ENCODE assay signal across 14 cellular contexts in genomic region chr6:99333068-99333467, GRCh38. TPM values are rescaled to one million over a fixed set of nuclear protein-coding genes. Genes with fewer than 3 reads are reported as not detected.
DNase-seq lines count a peak whose midpoint lies in the region; ATAC-seq lines count a peak whose summit lies in the region.
"Had no signal": no experiment of that assay in that cellular context is flagged by ENCODE, and none has a peak within 500 bp of the region (broad histone marks: within the 10 kb centered on the region; RNA-seq: fewer than 3 reads in every experiment).

No MANE protein-coding gene starts in this region.

- H3K4me1 Mint-ChIP-seq in activated T-helper 17 cell treated with anti-CD3 and anti-CD28 coated beads, Interleukin-2, amount 50 U/mL, for 72 hours, result no peaks in the 10 kb centered on the region
- peaks cover 2 to 4% (median 2%) of the 10 kb centered on the region in 3 donors for H3K4me1 Mint-ChIP-seq in T-cell
- H3K4me1 Mint-ChIP-seq: stimulated activated effector memory CD8-positive, alpha-beta T cell treated with anti-CD3 and anti-CD28 coated beads, Interleukin-12 subunit alpha, Interleukin-12 subunit beta, amount 100 ng/mL, for 72 hours had no signal

- DNase-seq in SW 1271 (lab: John Stamatoyannopoulos, UW), result no peak
- DNase-seq in G401 (ENCODE audit: low spot score), result no peak
- DNase-seq in NCI-H1930 (lab: John Stamatoyannopoulos, UW), result no peak
- no peak for DNase-seq in T-cell
- DNase-seq: CD8-positive, alpha-beta memory T cell; NCI-H2107; PC-9 had no signal

- POLR2A ChIA-PET in T-cell (lab: Charles Lee), result no interaction called here

- no peaks in the 10 kb centered on the region for H3K9me3 Mint-ChIP-seq in activated T-helper 17 cell treated with anti-CD3 and anti-CD28 coated beads, Interleukin-2, amount 50 U/mL, for 72 hours
- H3K9me3 Mint-ChIP-seq in T-cell, result no peaks in the 10 kb centered on the region
- H3K9me3 Mint-ChIP-seq: CD8-positive, alpha-beta memory T cell; neural crest cell; stimulated activated effector memory CD8-positive, alpha-beta T cell treated with anti-CD3 and anti-CD28 coated beads, Interleukin-12 subunit alpha, Interleukin-12 subunit beta, amount 100 ng/mL, for 72 hours had no signal

- H3K27me3 Mint-ChIP-seq in activated T-helper 17 cell treated with anti-CD3 and anti-CD28 coated beads, Interleukin-2, amount 50 U/mL, for 72 hours, result peaks cover 15% of the 10 kb centered on the region
- peaks cover 19 to 22% of the 10 kb centered on the region in 2 donors for H3K27me3 Mint-ChIP-seq in T-cell

- in situ Hi-C loops in G401 (cut with HindIII; ENCODE audit: low sequenced_read_pairs), result no loop called here

- ATAC-seq in GM18873 (IDR thresholded peaks at IDR 0.05; ENCODE audit: low FRiP score, unreplicated experiment) (peak; percentile 97), GM21529 (IDR thresholded peaks at IDR 0.05; ENCODE audit: unreplicated experiment) (peak; percentile 93), HG03095 (IDR thresholded peaks at IDR 0.05; ENCODE audit: unreplicated experiment) (peak; percentile 95), T-cell (replicated peaks in 1 of 4) (no peak)
- ATAC-seq in activated T-helper 17 cell treated with anti-CD3 and anti-CD28 coated beads, Interleukin-2, amount 50 U/mL, for 72 hours (replicated peaks), result peak; percentile 53
- ATAC-seq: HepG2; stimulated activated effector memory CD8-positive, alpha-beta T cell treated with anti-CD3 and anti-CD28 coated beads, Interleukin-12 subunit alpha, Interleukin-12 subunit beta, amount 100 ng/mL, for 72 hours had no signal

- H3K36me3 Mint-ChIP-seq in activated T-helper 17 cell treated with anti-CD3 and anti-CD28 coated beads, Interleukin-2, amount 50 U/mL, for 72 hours (ENCODE audit: low read depth), result no peaks in the 10 kb centered on the region
- H3K36me3 Mint-ChIP-seq in T-cell, result no peaks in the 10 kb centered on the region
- H3K36me3 Mint-ChIP-seq: CD8-positive, alpha-beta memory T cell; stimulated activated effector memory CD8-positive, alpha-beta T cell treated with anti-CD3 and anti-CD28 coated beads, Interleukin-12 subunit alpha, Interleukin-12 subunit beta, amount 100 ng/mL, for 72 hours had no signal

- CTCF ChIA-PET in T-cell (lab: Charles Lee), result no interaction called here

- no peak overlapping the region for H3K27ac Mint-ChIP-seq in activated T-helper 17 cell treated with anti-CD3 and anti-CD28 coated beads, Interleukin-2, amount 50 U/mL, for 72 hours
- H3K27ac Mint-ChIP-seq in T-cell, result no peak overlapping the region
- H3K27ac Mint-ChIP-seq: CD8-positive, alpha-beta memory T cell; stimulated activated effector memory CD8-positive, alpha-beta T cell treated with anti-CD3 and anti-CD28 coated beads, Interleukin-12 subunit alpha, Interleukin-12 subunit beta, amount 100 ng/mL, for 72 hours had no signal

- H3K4me3 Mint-ChIP-seq in activated T-helper 17 cell treated with anti-CD3 and anti-CD28 coated beads, Interleukin-2, amount 50 U/mL, for 72 hours, result no peak overlapping the region
- H3K4me3 Mint-ChIP-seq in T-cell, result no peak overlapping the region
- H3K4me3 Mint-ChIP-seq: CD8-positive, alpha-beta memory T cell; neural crest cell; stimulated activated effector memory CD8-positive, alpha-beta T cell treated with anti-CD3 and anti-CD28 coated beads, Interleukin-12 subunit alpha, Interleukin-12 subunit beta, amount 100 ng/mL, for 72 hours had no signal

RNA-seq across cellular contexts. Expression of gene FAXC, which starts 16.4 kb away (rescaled TPM):
- under 1 TPM in 1 of 2 donors, not detected in 1; 0.65 TPM for total RNA-seq in activated T-helper 17 cell treated with anti-CD3 and anti-CD28 coated beads, Interleukin-2, amount 50 U/mL, for 72 hours
- 0.71 and 2.3 TPM in 2 replicates for total RNA-seq in G401 (2014; rRNA removed; shearing (Covaris generic))
- under 1 TPM in 1 of 5 donors, not detected in 4; 0.22 TPM for total RNA-seq in T-cell
- total RNA-seq: CD8-positive, alpha-beta memory T cell had no signal

Comparison
In these comparisons a context has a peak if more than half of its experiments do, and no peak if none do; other contexts are left out.
1. ATAC-seq: peak in GM18873 (single experiment), GM21529 (single experiment), HG03095 (single experiment) and activated T-helper 17 cell treated with anti-CD3 and anti-CD28 coated beads, Interleukin-2, amount 50 U/mL, for 72 hours (single experiment); none in T-cell (0 of 4).